Comparison of ENCODE assay signal across 18 cellular contexts in the genomic region with DNA sequence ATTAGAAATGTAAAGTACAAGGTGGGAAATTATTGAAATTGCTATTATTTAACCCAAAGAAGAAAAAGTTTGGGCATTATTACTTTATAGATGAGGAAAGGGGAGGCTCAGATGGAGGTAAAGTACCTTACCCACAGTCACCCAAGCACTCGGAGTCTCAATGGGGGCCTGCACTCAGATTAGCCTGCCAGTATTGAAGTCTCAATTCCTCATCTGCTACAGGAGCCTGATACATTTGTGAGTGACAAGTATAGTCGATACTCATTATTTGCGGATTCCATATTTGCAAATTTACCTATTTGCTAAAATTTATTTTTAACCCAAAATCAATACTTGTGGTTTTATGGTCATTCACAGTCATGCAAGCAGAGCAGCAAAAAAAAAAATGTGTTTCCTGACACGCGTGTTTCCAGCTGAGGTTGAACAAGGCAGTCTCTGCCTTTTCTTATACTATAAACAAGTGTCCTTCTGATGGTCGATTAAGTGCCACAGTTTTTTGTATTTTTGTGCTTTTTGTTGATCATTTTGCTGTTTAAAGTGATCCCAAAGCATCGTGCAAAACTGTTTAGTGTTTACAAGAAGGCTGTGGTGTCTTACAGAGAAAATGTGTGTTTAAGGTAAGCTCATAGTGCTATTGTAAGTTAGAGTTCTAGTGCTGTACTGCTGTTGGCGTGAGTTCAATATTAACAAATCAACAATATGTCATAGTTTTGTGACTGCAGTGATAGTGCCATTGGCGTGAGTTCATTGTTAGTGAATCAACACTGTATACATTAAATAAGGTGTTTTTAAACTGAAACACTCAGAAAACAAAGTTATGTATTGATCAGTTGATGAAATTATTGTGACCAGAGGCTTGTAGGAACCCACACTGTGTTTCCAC. TPM values are rescaled to one million over a fixed set of nuclear protein-coding genes. Genes with fewer than 3 reads are reported as not detected.
DNase-seq lines count a peak whose midpoint lies in the region; ATAC-seq, FAIRE-seq and TF ChIP-seq lines count a peak whose summit lies in the region.
"Had no signal": no experiment of that assay in that cellular context is flagged by ENCODE, and none has a peak within 500 bp of the region (broad histone marks: within the 10 kb centered on the region; RNA-seq: fewer than 3 reads in every experiment).

No MANE protein-coding gene starts in this region.

- CTCF ChIA-PET in activated CD4-positive, alpha-beta memory T cell treated with anti-CD3 and anti-CD28 coated beads, Interleukin-2, amount 10 ng/mL, durations not matched to agents 7 days and 5 days (lab: Charles Lee): no interaction called here

- H3K36me3 ChIP-seq in right lobe of liver: no peaks in the 10 kb centered on the region

- H3K9me3 ChIP-seq in right lobe of liver: no peaks in the 10 kb centered on the region

- no peaks in the 10 kb centered on the region for H3K4me1 Mint-ChIP-seq in activated CD4-positive, alpha-beta memory T cell treated with anti-CD3 and anti-CD28 coated beads, Interleukin-2, amount 10 ng/mL, durations not matched to agents 7 days and 5 days

- H3K4me3 ChIP-seq in LNCaP clone FGC (ENCODE audit: low read depth, low read length): no peak overlapping the region
- H3K4me3 ChIP-seq in right lobe of liver: no peak overlapping the region
- H3K4me3 ChIP-seq: K562 had no signal

- intact Hi-C loops in right lobe of liver (cut with DNase I): no loop called here

- no peaks in the 10 kb centered on the region for H3K36me3 Mint-ChIP-seq in activated CD4-positive, alpha-beta memory T cell treated with anti-CD3 and anti-CD28 coated beads, Interleukin-2, amount 10 ng/mL, durations not matched to agents 7 days and 5 days (ENCODE audit: low read depth)

- peaks cover 0 to 17% (median 3%) of the 10 kb centered on the region in 4 donors for H3K4me1 ChIP-seq in right lobe of liver

- no peak overlapping the region for H3K27ac Mint-ChIP-seq in activated CD4-positive, alpha-beta memory T cell treated with anti-CD3 and anti-CD28 coated beads, Interleukin-2, amount 10 ng/mL, durations not matched to agents 7 days and 5 days

- no peak for DNase-seq in D721Med (ENCODE audit: insufficient read length, low spot score)
- DNase-seq in LNCaP clone FGC (ENCODE audit: low read depth): peak; percentile 10
- no peak for DNase-seq in right lobe of liver
- no peak for DNase-seq in stimulated activated CD4-positive, alpha-beta T cell treated with anti-CD3 and anti-CD28 coated beads, Interleukin-4, amount 100 ng/mL, for 24 hours
- no peak for DNase-seq in activated CD4-positive, alpha-beta memory T cell treated with anti-CD3 and anti-CD28 coated beads, Interleukin-2, amount 10 ng/mL, durations not matched to agents 7 days and 5 days
- DNase-seq: C1 segment of cervical spinal cord, DMS153, EL, NCI-H1105, NCI-H187 treated with DMSO at 0.1 percent for 48 hours, NCI-H524, RPMI8226, SW 1271 had no signal

- TF ChIP-seq POLR2A in right lobe of liver (IDR thresholded peaks at IDR 0.05): no peak

- ATAC-seq in HG02588 (IDR thresholded peaks at IDR 0.05; ENCODE audit: unreplicated experiment) (peak; percentile 91), right lobe of liver (peak; percentile 23 to 69 (median 44)), GM21423 (IDR thresholded peaks at IDR 0.05; ENCODE audit: unreplicated experiment) (no peak), GM19328 (IDR thresholded peaks at IDR 0.05; ENCODE audit: unreplicated experiment) (no peak)
- ATAC-seq: K562 had no signal

- H3K9me3 Mint-ChIP-seq in activated CD4-positive, alpha-beta memory T cell treated with anti-CD3 and anti-CD28 coated beads, Interleukin-2, amount 10 ng/mL, durations not matched to agents 7 days and 5 days: no peaks in the 10 kb centered on the region

- H3K27me3 ChIP-seq in right lobe of liver: no peaks in the 10 kb centered on the region

- peaks cover 8% of the 10 kb centered on the region for H3K27me3 Mint-ChIP-seq in activated CD4-positive, alpha-beta memory T cell treated with anti-CD3 and anti-CD28 coated beads, Interleukin-2, amount 10 ng/mL, durations not matched to agents 7 days and 5 days

- 31% methylated on average over 8 of the region's 9 CpGs for WGBS in right lobe of liver (ENCODE audit: insufficient coverage, low coverage, low lambda C conversion rate, missing lambda C conversion rate)

- no peak overlapping the region for H3K4me3 Mint-ChIP-seq in activated CD4-positive, alpha-beta memory T cell treated with anti-CD3 and anti-CD28 coated beads, Interleukin-2, amount 10 ng/mL, durations not matched to agents 7 days and 5 days

- POLR2A ChIA-PET in activated CD4-positive, alpha-beta memory T cell treated with anti-CD3 and anti-CD28 coated beads, Interleukin-2, amount 10 ng/mL, durations not matched to agents 7 days and 5 days (lab: Charles Lee): no interaction called here

- TF ChIP-seq CTCF in D721Med (IDR thresholded peaks at IDR 0.05; ENCODE audit: insufficient read depth, missing control alignments): no peak
- no peak for TF ChIP-seq CTCF in LNCaP clone FGC (IDR thresholded peaks at IDR 0.05; ENCODE audit: control insufficient read depth, extremely low read depth, insufficient read depth)
- no peak for TF ChIP-seq CTCF in right lobe of liver (IDR thresholded peaks at IDR 0.05)

- FAIRE-seq in D721Med (lab: Jason Lieb, UNC): peak; percentile 35
- FAIRE-seq: A204.1, K562 had no signal

- no peak overlapping the region for H3K27ac ChIP-seq in right lobe of liver

RNA-seq across cellular contexts. Expression of gene ARHGEF26, which starts 48.0 kb away (rescaled TPM):
- total RNA-seq in right lobe of liver: 10 to 100 TPM in 5 of 6 experiments, 1 to 10 TPM in 1; 8.7 to 42.3 (median 24.5) TPM
- total RNA-seq in activated CD4-positive, alpha-beta memory T cell treated with anti-CD3 and anti-CD28 coated beads, Interleukin-2, amount 10 ng/mL, durations not matched to agents 7 days and 5 days: under 1 TPM; 0.13 TPM

Comparison
In these comparisons a context has a peak if more than half of its experiments do, and no peak if none do; other contexts are left out.
1. ATAC-seq: peak in HG02588 (single experiment) and right lobe of liver (4 of 4); none in GM21423 (single experiment) and GM19328 (single experiment).
2. RNA of gene ARHGEF26, which starts 48.0 kb away (total RNA-seq): 8.7 to 42.3 TPM in right lobe of liver; 0.13 TPM in activated CD4-positive, alpha-beta memory T cell treated with anti-CD3 and anti-CD28 coated beads, Interleukin-2, amount 10 ng/mL, durations not matched to agents 7 days and 5 days; every median in the first group is over 4 times any median in the second.